In the genomic region with DNA sequence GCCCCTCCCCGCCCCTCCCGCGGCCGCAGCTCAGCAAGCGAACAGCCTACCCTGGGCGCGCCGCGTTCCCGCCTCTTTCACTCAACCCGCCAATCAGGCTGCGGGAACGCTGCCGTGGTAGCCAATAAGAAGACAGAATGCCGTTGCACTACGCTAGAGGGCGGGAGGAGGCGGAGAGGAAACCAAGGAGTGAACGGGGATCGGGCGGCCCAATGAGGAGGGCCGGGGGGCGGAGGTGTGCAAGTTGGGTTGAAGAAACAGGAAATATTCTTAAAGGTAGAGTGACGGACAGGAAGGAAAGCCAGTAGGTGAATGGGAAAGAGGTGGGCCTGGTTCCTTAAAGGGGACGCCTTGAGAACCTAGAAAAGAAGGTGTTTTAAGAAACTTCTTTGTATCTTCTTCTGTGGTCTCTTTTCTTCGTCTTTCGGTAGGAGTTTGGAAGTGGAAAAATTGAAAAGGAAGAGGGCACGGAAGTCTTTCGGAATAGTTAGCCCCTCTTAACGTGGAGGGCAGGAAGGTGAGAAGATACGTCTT, we compare ENCODE assay signal across 8 cellular contexts. TPM values are rescaled to one million over a fixed set of nuclear protein-coding genes. Genes with fewer than 3 reads are reported as not detected.
DNase-seq lines count a peak whose midpoint lies in the region; ATAC-seq, FAIRE-seq and TF ChIP-seq lines count a peak whose summit lies in the region.

No MANE protein-coding gene starts in this region.

- peaks cover 9 to 37% (median 23%) of the 10 kb centered on the region in 4 donors for H3K4me1 ChIP-seq in upper lobe of left lung

- intact Hi-C loops in left cardiac atrium (cut with DNase I) (loop anchor here in 1 of 2 donors (5.0 kb wide), 1 partner anchor 51 kb away; the partner anchor contains the start of genes ATP6V1A and NAA50), posterior cingulate gyrus (cut with DNase I) (loop anchor here (1.0 kb wide), 1 partner anchor 51 kb away; the partner anchor contains the start of gene ATP6V1A)

- peak overlapping the region; percentile 99 to 100 (median 99) for H3K27ac ChIP-seq in upper lobe of left lung

- TF ChIP-seq CTCF in upper lobe of left lung (IDR thresholded peaks at IDR 0.05), result peak in 4 of 6 experiments; percentile 41 to 50 (median 46)

- ATAC-seq in HG02840 (IDR thresholded peaks at IDR 0.05; ENCODE audit: low FRiP score, unreplicated experiment), result peak; percentile 98
- peak; percentile 97 for ATAC-seq in left cardiac atrium
- peak; percentile 97 to 100 for ATAC-seq in upper lobe of left lung (ENCODE audit: low FRiP score in 2 of 2)

- no peak for TF ChIP-seq EP300 in upper lobe of left lung (IDR thresholded peaks at IDR 0.05)

- FAIRE-seq in GM12891 (lab: Jason Lieb, UNC), result peak; percentile 100

- no peaks in the 10 kb centered on the region for H3K9me3 ChIP-seq in upper lobe of left lung

- WGBS in upper lobe of left lung, 2 donors, result 1 to 2% methylated on average over 21 of the region's 31 CpGs

- TF ChIP-seq POLR2A in GM12891 (IDR thresholded peaks at IDR 0.05; ENCODE audit: low read depth, low read length) (no peak), upper lobe of left lung (IDR thresholded peaks at IDR 0.05) (no peak)

- H3K36me3 ChIP-seq in upper lobe of left lung, result no peaks in the 10 kb centered on the region

- H3K4me3 ChIP-seq in upper lobe of left lung, result peak overlapping the region; percentile 92 to 99 (median 98)

- H3K27me3 ChIP-seq in upper lobe of left lung, result no peaks in the 10 kb centered on the region

- peak; percentile 90 for DNase-seq in GM12891 (ENCODE audit: insufficient read length, low spot score)
- DNase-seq in NCI-H1436 (lab: John Stamatoyannopoulos, UW), result peak; percentile 100
- DNase-seq in T follicular helper cell (ENCODE audit: low read depth), result peak; percentile 98
- peak; percentile 99 for DNase-seq in amniotic stem cell (lab: John Stamatoyannopoulos, UW)
- peak; percentile 99 for DNase-seq in left cardiac atrium
- peak; percentile 99 to 100 (median 100) for DNase-seq in posterior cingulate gyrus
- DNase-seq in upper lobe of left lung, result peak; percentile 95 to 100

TF ChIP-seq in GM12891, 5 proteins besides CTCF, POLR2A, EP300 and RAD21:
- TF ChIP-seq POU2F2 (IDR thresholded peaks at IDR 0.05; ENCODE audit: low read depth, low read length), result no peak
- TF ChIP-seq SPI1 (IDR thresholded peaks at IDR 0.05; ENCODE audit: low read depth, low read length), result no peak
- TF ChIP-seq PAX5 (IDR thresholded peaks at IDR 0.05; ENCODE audit: insufficient read depth, low read length, severe bottlenecking), result no peak
- TF ChIP-seq TAF1 (IDR thresholded peaks at IDR 0.05; ENCODE audit: low read depth, low read length), result no peak
- no peak for TF ChIP-seq POLR2AphosphoS5 (IDR thresholded peaks at IDR 0.05; ENCODE audit: low read depth, low read length)

RNA-seq across cellular contexts. Expression of gene USF3, which starts 0.3 kb away (rescaled TPM):
- 1.7 TPM for polyA plus RNA-seq in GM12891 (2012; ENCODE audit: low read depth, missing spikeins)
- total RNA-seq in left cardiac atrium (10 to 100 TPM; 13.0 to 14.5 TPM), upper lobe of left lung (10 to 100 TPM in 5 of 6 donors, 1 to 10 TPM in 1; 9.3 to 30.6 (median 18.5) TPM)

RNA-seq across cellular contexts. Expression of gene NAA50, which starts 49.3 kb away (rescaled TPM):
- polyA plus RNA-seq in GM12891 (2012; ENCODE audit: low read depth, missing spikeins), result 44.4 TPM
- 10 to 100 TPM; 65.7 to 86.5 TPM for total RNA-seq in left cardiac atrium
- 100 to 1,000 TPM in 2 of 6 donors, 10 to 100 TPM in 4; 75.7 to 187 (median 84.9) TPM for total RNA-seq in upper lobe of left lung

RNA-seq across cellular contexts. Expression of gene ATP6V1A, which starts 50.1 kb away (rescaled TPM):
- polyA plus RNA-seq in GM12891 (2012; ENCODE audit: low read depth, missing spikeins), result 12.3 TPM
- 10 to 100 TPM; 30.5 to 33.2 TPM for total RNA-seq in left cardiac atrium
- total RNA-seq in upper lobe of left lung, result 10 to 100 TPM; 17.9 to 94.8 (median 66.6) TPM

Comparison
In these comparisons a context has a peak if more than half of its experiments do, and no peak if none do; other contexts are left out.
1. Peak in every context shown above with its lines: DNase-seq, ATAC-seq, H3K4me3 ChIP-seq and H3K27ac ChIP-seq.